Comparison of ENCODE assay signal across 32 cellular contexts in the genomic region with DNA sequence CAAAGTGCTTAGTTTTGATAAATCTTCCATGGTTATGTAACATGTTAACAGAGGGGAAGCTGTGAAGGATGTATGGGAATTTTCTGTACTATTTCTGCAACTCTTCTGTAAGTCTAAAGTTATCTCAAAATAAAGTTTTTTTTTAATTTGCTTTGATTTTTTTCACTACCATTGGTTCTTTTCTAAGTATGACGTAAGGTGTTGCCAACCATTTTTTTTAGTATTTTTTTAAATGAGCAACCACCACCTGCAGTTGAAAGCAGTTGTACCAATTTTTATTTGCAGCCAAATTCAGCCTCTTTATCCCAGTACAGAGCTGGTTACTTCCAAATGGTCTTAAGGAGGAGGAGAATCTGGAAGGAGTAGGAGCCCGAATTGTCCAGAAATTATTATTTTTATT.
DNase-seq lines count a peak whose midpoint lies in the region; ATAC-seq, FAIRE-seq and TF ChIP-seq lines count a peak whose summit lies in the region.
"Had no signal": no experiment of that assay in that cellular context is flagged by ENCODE, and none has a peak within 500 bp of the region (broad histone marks: within the 10 kb centered on the region; RNA-seq: fewer than 3 reads in every experiment).

No MANE protein-coding gene starts in this region.

- no peaks in the 10 kb centered on the region for H3K9me2 ChIP-seq in SK-N-SH

- no peak for ATAC-seq in SK-N-SH treated with all-trans-retinoic acid at 6 μM for 48 hours
- ATAC-seq in A549 = no peak
- ATAC-seq in GM12878 = no peak
- no peak for ATAC-seq in HG03175 (IDR thresholded peaks at IDR 0.05; ENCODE audit: unreplicated experiment)
- ATAC-seq: CD8-positive, alpha-beta T cell had no signal

- RAD21 ChIA-PET in GM12878 (lab: Charles Lee; ENCODE audit: unreplicated experiment) = interaction anchor here (1.1 kb wide), 1 partner anchor 14 kb away, joined by 3 read pairs; no protein-coding TSS in a partner anchor

- H3K36me3 ChIP-seq in SK-N-SH (replicated peaks in 1 of 2; ENCODE audit: control insufficient read depth in 1 of 2, insufficient read depth in 2 of 2, low read length in 1 of 2) = no peaks in the 10 kb centered on the region
- no peaks in the 10 kb centered on the region for H3K36me3 ChIP-seq in GM12878 (ENCODE audit: control insufficient read depth in 2 of 2, insufficient read depth in 2 of 2, low read length in 1 of 2)
- H3K36me3 ChIP-seq: BE2C, BLaER1 had no signal

- H4K20me1 ChIP-seq in SK-N-SH (ENCODE audit: insufficient read depth) (no peaks in the 10 kb centered on the region), GM12878 (ENCODE audit: control insufficient read depth, insufficient read depth) (no peaks in the 10 kb centered on the region)
- H4K20me1 ChIP-seq: BLaER1; BLaER1 treated with 17β-estradiol and CSF1 and Interleukin-3, amounts not matched to agents 10 nM and 100 nM had no signal

- no peak overlapping the region for H2AFZ ChIP-seq in SK-N-SH (ENCODE audit: low read depth)
- no peak overlapping the region for H2AFZ ChIP-seq in GM12878 (ENCODE audit: control insufficient read depth, low read depth, low read length)

- FAIRE-seq in A549 (lab: Jason Lieb, UNC) (no peak), GM12878 (lab: Jason Lieb, UNC) (no peak)
- FAIRE-seq: A204.1, D721Med had no signal

- H3K4me3 ChIP-seq in SK-N-SH (ENCODE audit: low read depth in 2 of 2, low read length in 1 of 2) = no peak overlapping the region
- no peak overlapping the region for H3K4me3 ChIP-seq in A549
- no peak overlapping the region for H3K4me3 ChIP-seq in GM12878
- H3K4me3 ChIP-seq: BLaER1; BLaER1 treated with 17β-estradiol and CSF1 and Interleukin-3, amounts not matched to agents 10 nM and 100 nM had no signal

- H3K27ac ChIP-seq in SK-N-SH (ENCODE audit: low read depth in 2 of 2, low read length in 1 of 2) (no peak overlapping the region), A549 (no peak overlapping the region), GM12878 (ENCODE audit: control insufficient read depth, insufficient read depth) (no peak overlapping the region)
- H3K27ac ChIP-seq: 22Rv1; BLaER1; BLaER1 treated with 17β-estradiol and CSF1 and Interleukin-3, amounts not matched to agents 10 nM and 100 nM; C4-2B had no signal

- SMC1A ChIA-PET in GM12878 (lab: Charles Lee; ENCODE audit: uncharacterized antibody, unreplicated experiment) = interaction anchor here (1.5 kb wide), 1 partner anchor 14 kb away, joined by 4 read pairs; no protein-coding TSS in a partner anchor

- H3K4me2 ChIP-seq in SK-N-SH (no peak overlapping the region), A549 (no peak overlapping the region), GM12878 (ENCODE audit: control insufficient read depth, insufficient read depth) (no peak overlapping the region)
- H3K4me2 ChIP-seq: BLaER1; BLaER1 treated with 17β-estradiol and CSF1 and Interleukin-3, amounts not matched to agents 10 nM and 100 nM had no signal

- no peak for DNase-seq in SK-N-SH
- DNase-seq in A549 (ENCODE audit: low read depth in 1 of 2, low spot score in 1 of 2) = no peak
- no peak for DNase-seq in GM12878 (ENCODE audit: low read depth, low spot score)
- no peak for DNase-seq in T-helper 1 cell
- DNase-seq: 8988T; ACHN; AML-193; BE2C; C1 segment of cervical spinal cord; Caco-2; Calu3; CD4-positive, alpha-beta memory T cell; CD4-positive, alpha-beta T cell; CD4-positive, CD25-positive, alpha-beta regulatory T cell; CD8-positive, alpha-beta memory T cell; CD8-positive, alpha-beta T cell; COR-L47; DMS 273 treated with DMSO at 0.1 percent for 48 hours; DMS153; DMS53; DMS79; DMS79 treated with DMSO at 0.1 percent for 48 hours; DND-41; EL had no signal

- H3K9ac ChIP-seq in SK-N-SH = no peak overlapping the region
- no peak overlapping the region for H3K9ac ChIP-seq in GM12878 (ENCODE audit: control insufficient read depth, insufficient read depth, low read length)
- H3K9ac ChIP-seq: BLaER1; BLaER1 treated with 17β-estradiol and CSF1 and Interleukin-3, amounts not matched to agents 10 nM and 100 nM had no signal

- TF ChIP-seq EP300 in SK-N-SH (IDR thresholded peaks at IDR 0.05; ENCODE audit: borderline replicate concordance in 1 of 2, low read depth in 1 of 2, low read length in 1 of 2) (no peak), A549 (IDR thresholded peaks at IDR 0.05) (no peak), GM12878 (IDR thresholded peaks at IDR 0.05; ENCODE audit: borderline replicate concordance in 1 of 2, control insufficient read depth in 1 of 2, low read depth in 2 of 2, low read length in 2 of 2) (no peak)

- no peaks in the 10 kb centered on the region for H3K9me3 ChIP-seq in SK-N-SH
- no peaks in the 10 kb centered on the region for H3K9me3 ChIP-seq in A549
- H3K9me3 ChIP-seq in GM12878 (replicated peaks; ENCODE audit: control insufficient read depth, insufficient read depth, low read length) = no peaks in the 10 kb centered on the region
- H3K9me3 ChIP-seq: BE2C had no signal

- in situ Hi-C loops in GM12878 (cut with MboI) = no loop called here

- 6% methylated on average over 2 of the region's 2 CpGs for WGBS in SK-N-SH (ENCODE audit: low lambda C conversion rate)
- 38% methylated on average over 2 of the region's 2 CpGs for WGBS in A549 (ENCODE audit: missing lambda C conversion rate)
- WGBS in GM12878 (ENCODE audit: insufficient coverage, insufficient replicate concordance, low lambda C conversion rate, missing lambda C conversion rate) = 45% methylated on average over 2 of the region's 2 CpGs

- TF ChIP-seq RAD21 in SK-N-SH (IDR thresholded peaks at IDR 0.05; ENCODE audit: low read length) (no peak), A549 (conservative IDR thresholded peaks at IDR 0.05 in 1 of 2, IDR thresholded peaks at IDR 0.05 in 1 of 2) (no peak), GM12878 (IDR thresholded peaks at IDR 0.05; ENCODE audit: insufficient read depth, low read depth, low read length) (no peak)

- TF ChIP-seq POLR2A in A549 (IDR thresholded peaks at IDR 0.05; ENCODE audit: low read length) = no peak
- TF ChIP-seq POLR2A in GM12878 (IDR thresholded peaks at IDR 0.05; ENCODE audit: low read depth, low read length) = no peak

- intact Hi-C loops in GM12878 (cut with micrococcal nuclease; ENCODE audit: unreplicated experiment) = no loop called here

- H3K4me1 ChIP-seq in SK-N-SH (ENCODE audit: control insufficient read depth in 1 of 2, insufficient read depth in 2 of 2, low read depth in 1 of 2, low read length in 1 of 2) (no peaks in the 10 kb centered on the region), A549 (no peaks in the 10 kb centered on the region), GM12878 (ENCODE audit: control insufficient read depth, insufficient read depth, low read length) (no peaks in the 10 kb centered on the region)
- H3K4me1 ChIP-seq: BE2C; BLaER1; BLaER1 treated with 17β-estradiol and CSF1 and Interleukin-3, amounts not matched to agents 10 nM and 100 nM; Caco-2 had no signal

- no TSS peak for BruUV-seq in GM12878 (replicated peaks; lab: Mats Ljungman, UMichigan)

- CTCF ChIA-PET in SK-N-SH (lab: Yijun Ruan, JAX) (no interaction called here), A549 (lab: Yijun Ruan, JAX) (no interaction called here), GM12878 (lab: Yijun Ruan, JAX) (no interaction called here)

- no peaks in the 10 kb centered on the region; the same call in 1 of the 2 replicates for H3K27me3 ChIP-seq in SK-N-SH (ENCODE audit: insufficient read depth)
- no peaks in the 10 kb centered on the region for H3K27me3 ChIP-seq in GM12878 (replicated peaks in 1 of 2; ENCODE audit: control insufficient read depth in 2 of 2, insufficient read depth in 2 of 2, low read length in 1 of 2)
- H3K27me3 ChIP-seq: BE2C; BLaER1; BLaER1 treated with 17β-estradiol and CSF1 and Interleukin-3, amounts not matched to agents 10 nM and 100 nM had no signal

- POLR2A ChIA-PET in SK-N-SH (lab: Yijun Ruan, JAX) (no interaction called here), A549 (lab: Yijun Ruan, JAX) (no interaction called here), GM12878 (lab: Charles Lee) (no interaction called here)

- H3F3A ChIP-seq in SK-N-SH (replicated peaks; ENCODE audit: insufficient read depth) = no peaks in the 10 kb centered on the region

- no peak for TF ChIP-seq CTCF in SK-N-SH (IDR thresholded peaks at IDR 0.05)
- TF ChIP-seq CTCF in A549 (IDR thresholded peaks at IDR 0.05) = no peak
- no peak for TF ChIP-seq CTCF in GM12878 (IDR thresholded peaks at IDR 0.05 in 2 of 3, conservative IDR thresholded peaks at IDR 0.05 in 1 of 3; ENCODE audit: control insufficient read depth in 2 of 3, extremely low read depth in 1 of 3, insufficient read depth in 1 of 3, low read depth in 3 of 3, low read length in 3 of 3)

- H3K79me2 ChIP-seq in SK-N-SH (ENCODE audit: insufficient read depth) (no peaks in the 10 kb centered on the region), GM12878 (ENCODE audit: control insufficient read depth, insufficient read depth, low read length) (no peaks in the 10 kb centered on the region)

TF ChIP-seq in SK-N-SH, 30 proteins besides CTCF, POLR2A, EP300 and RAD21:
- TF ChIP-seq RFX5 (IDR thresholded peaks at IDR 0.05; ENCODE audit: low read length) = peak; percentile 94
- no peak for TF ChIP-seq MEF2A (IDR thresholded peaks at IDR 0.05; ENCODE audit: borderline replicate concordance, low read depth)

TF ChIP-seq in SK-N-SH treated with all-trans-retinoic acid at 6 μM for 48 hours, 23 proteins besides CTCF, POLR2A, EP300 and RAD21 (continues in another document):
- TF ChIP-seq ZNF8 (CRISPR knock-in tag; IDR thresholded peaks at IDR 0.05) = no peak

TF ChIP-seq in A549, 52 proteins besides CTCF, POLR2A, EP300 and RAD21:
- TF ChIP-seq PHF8 (IDR thresholded peaks at IDR 0.05; ENCODE audit: borderline replicate concordance, low read depth) = no peak
- TF ChIP-seq RFX5 (IDR thresholded peaks at IDR 0.05) = peak; percentile 73; the same call in 1 of the 2 replicates

TF ChIP-seq in GM12878, 131 proteins besides CTCF, POLR2A, EP300 and RAD21:
- TF ChIP-seq HCFC1 (IDR thresholded peaks at IDR 0.05; ENCODE audit: low read length) (no peak), RFX5 (IDR thresholded peaks at IDR 0.05; ENCODE audit: low read depth, low read length) (peak; percentile 61; the same call in 1 of the 2 replicates), MYC (IDR thresholded peaks at IDR 0.05; ENCODE audit: insufficient read depth, insufficient read length, insufficient replicate concordance, low read length, severe bottlenecking) (no peak), LARP7 (IDR thresholded peaks at IDR 0.05) (no peak), BCL3 (IDR thresholded peaks at IDR 0.05; ENCODE audit: borderline replicate concordance, insufficient read depth, low read depth, low read length, poor library complexity, severe bottlenecking) (no peak)
